In genomic region chr4:91233164-91233563, GRCh38 we compare ENCODE assay signal across 21 cellular contexts.
"Had no signal": no experiment of that assay in that cellular context is flagged by ENCODE, and none has a peak within 500 bp of the region (broad histone marks: within the 10 kb centered on the region; RNA-seq: fewer than 3 reads in every experiment).

No MANE protein-coding gene starts in this region.

- H3K27ac ChIP-seq: adrenal gland, gastroesophageal sphincter, heart left ventricle, neutrophil, pancreas, psoas muscle, upper lobe of right lung, VCaP had no signal

- H3K36me3 ChIP-seq: adrenal gland, gastroesophageal sphincter, heart left ventricle, neutrophil, pancreas, upper lobe of right lung had no signal

- DNase-seq: activated CD4-positive, alpha-beta T cell treated with anti-CD3 and anti-CD28 coated beads for 1 hour; activated CD4-positive, alpha-beta T cell treated with anti-CD3 and anti-CD28 coated beads, Interleukin-2, amount 50 U/mL, for 1 hour; activated naive CD4-positive, alpha-beta T cell; activated T-cell treated with anti-CD3 and anti-CD28 coated beads, Interleukin-2, amount 50 U/mL, for 24 hours; adrenal gland; central memory CD4-positive, alpha-beta T cell; dermis blood vessel endothelial cell; effector CD8-positive, alpha-beta T cell; heart left ventricle; pancreas; psoas muscle; right cardiac atrium; stimulated activated CD4-positive, alpha-beta T cell treated with anti-CD3 and anti-CD28 coated beads, Interleukin-4, amount 100 ng/mL, for 24 hours; stimulated activated naive CD8-positive, alpha-beta T cell treated with anti-CD3 and anti-CD28 coated beads, Interleukin-15, Interleukin-2, amounts not matched to agents 100 U/mL and 50 U/mL, for 24 hours; upper lobe of right lung had no signal

- H3K9me3 ChIP-seq: adrenal gland, gastroesophageal sphincter, heart left ventricle, neutrophil, pancreas, psoas muscle, upper lobe of right lung had no signal

- FAIRE-seq: astrocyte, islet of Langerhans, pancreas had no signal

- H3K4me3 ChIP-seq: adrenal gland, gastroesophageal sphincter, heart left ventricle, pancreas, psoas muscle, upper lobe of right lung had no signal

- ATAC-seq: gastroesophageal sphincter; heart left ventricle; natural killer cell treated with Interleukin-12 subunit alpha and Interleukin-12 subunit beta and Interleukin-15 and Interleukin-18, amount 100 ng/mL, for 72 hours; pancreas; psoas muscle; right cardiac atrium; stimulated activated naive CD8-positive, alpha-beta T cell treated with anti-CD3 and anti-CD28 coated beads, Interleukin-15, Interleukin-2, amounts not matched to agents 100 U/mL and 50 U/mL, for 24 hours; upper lobe of right lung had no signal

- H3K4me1 ChIP-seq: adrenal gland, gastroesophageal sphincter, heart left ventricle, pancreas, psoas muscle, upper lobe of right lung had no signal

- H3K27me3 ChIP-seq: adrenal gland, gastroesophageal sphincter, heart left ventricle, neutrophil, pancreas, upper lobe of right lung had no signal
